9 cellular contexts compared by ENCODE assay signal in genomic region chr22:45009881-45010531, GRCh38. TPM values are rescaled to one million over a fixed set of nuclear protein-coding genes. Genes with fewer than 3 reads are reported as not detected.
DNase-seq lines count a peak whose midpoint lies in the region; ATAC-seq, FAIRE-seq and TF ChIP-seq lines count a peak whose summit lies in the region.
"Had no signal": no experiment of that assay in that cellular context is flagged by ENCODE, and none has a peak within 500 bp of the region (broad histone marks: within the 10 kb centered on the region; RNA-seq: fewer than 3 reads in every experiment).

PHF21B (minus strand) TSS chr22:45010005; CDS start chr22:45009549, 456 bp downstream.

- H3K4me2 ChIP-seq in OCI-LY7 (ENCODE audit: low read length) (peak within 1 kb of the TSS; percentile 81), mammary epithelial cell (ENCODE audit: insufficient read depth, low read depth, low read length) (peak within 1 kb of the TSS; percentile 94), keratinocyte (ENCODE audit: control insufficient read depth, extremely low read depth, insufficient read depth, low read depth, low read length) (peak within 1 kb of the TSS; percentile 82)

- no peak for ATAC-seq in HG03520 (IDR thresholded peaks at IDR 0.05; ENCODE audit: unreplicated experiment)

- no peak for FAIRE-seq in keratinocyte (lab: Jason Lieb, UNC)

- H3K4me1 ChIP-seq in OCI-LY7 (ENCODE audit: insufficient read depth, low read length, poor library complexity, severe bottlenecking), result peaks cover 7% of the 10 kb centered on the region
- H3K4me1 ChIP-seq in mammary epithelial cell (ENCODE audit: insufficient read depth, low read length), result peaks cover 13% of the 10 kb centered on the region
- H3K4me1 ChIP-seq in keratinocyte (ENCODE audit: control insufficient read depth, extremely low read depth, insufficient read depth, low read length), result peaks cover 6% of the 10 kb centered on the region

- in situ Hi-C loops in mammary epithelial cell (cut with MboI; ENCODE audit: low sequenced_read_pairs in 2 of 2), result no loop called here

- CTCF ChIA-PET in OCI-LY7 (lab: Charles Lee; ENCODE audit: unreplicated experiment), result no interaction called here
- CTCF ChIA-PET in mammary epithelial cell (lab: Charles Lee; ENCODE audit: low non-redundant PET), result no interaction called here

- H3K9me2 ChIP-seq in OCI-LY7 (ENCODE audit: insufficient read depth, low read length), result no peaks in the 10 kb centered on the region

- 2% methylated on average over 14 of the region's 80 CpGs for WGBS in mammary epithelial cell (ENCODE audit: low coverage, missing lambda C conversion rate)

- peak within 1 kb of the TSS; percentile 62 for H3K4me3 ChIP-seq in GM12875 (ENCODE audit: low read depth, low read length)
- peak within 1 kb of the TSS; percentile 90 for H3K4me3 ChIP-seq in OCI-LY7 (ENCODE audit: low read depth, low read length, poor library complexity, severe bottlenecking)
- peak within 1 kb of the TSS; percentile 49 to 59 (median 53) for H3K4me3 ChIP-seq in mammary epithelial cell (replicated peaks in 1 of 3; ENCODE audit: insufficient read depth in 1 of 3, low read depth in 2 of 3, low read length in 3 of 3)
- peak within 1 kb of the TSS; percentile 46 to 70 (median 59) for H3K4me3 ChIP-seq in keratinocyte (ENCODE audit: control insufficient read depth in 2 of 3, extremely low read depth in 1 of 3, insufficient read depth in 2 of 3, low read depth in 1 of 3, low read length in 3 of 3)

- H3K27ac ChIP-seq in OCI-LY7 (ENCODE audit: low read depth, low read length, poor library complexity, severe bottlenecking) (no peak within 1 kb of the TSS), mammary epithelial cell (ENCODE audit: insufficient read depth, low read depth, low read length) (no peak within 1 kb of the TSS), keratinocyte (ENCODE audit: control insufficient read depth, insufficient read depth, low read length) (no peak within 1 kb of the TSS)

- H3K79me2 ChIP-seq in OCI-LY7 (ENCODE audit: insufficient read depth, low read depth, low read length) (no peaks in the 10 kb centered on the region), mammary epithelial cell (ENCODE audit: insufficient read depth, low read length) (no peaks in the 10 kb centered on the region), keratinocyte (ENCODE audit: control insufficient read depth, insufficient read depth, low read length) (no peaks in the 10 kb centered on the region)

- peak; percentile 95 for DNase-seq in 8988T
- DNase-seq in OCI-LY7 (ENCODE audit: low spot score), result peak; percentile 84
- DNase-seq in mammary epithelial cell, result peak; percentile 9
- no peak for DNase-seq in keratinocyte (ENCODE audit: low read depth, low spot score)
- DNase-seq in stimulated activated CD8-positive, alpha-beta memory T cell treated with anti-CD3 and anti-CD28 coated beads, Interleukin-2, amount 100 ng/mL, for 48 hours (ENCODE audit: low read depth in 2 of 2), result peak; percentile 20 to 26
- DNase-seq in GM19240 (ENCODE audit: insufficient read length, low spot score), result no peak

- TF ChIP-seq CTCF in GM12875 (IDR thresholded peaks at IDR 0.05; ENCODE audit: borderline replicate concordance, insufficient read depth, low read depth, low read length) (no peak), OCI-LY7 (conservative IDR thresholded peaks at IDR 0.05; ENCODE audit: low read length) (0 out of 2 replicates have a peak, but pooled peaks have one; percentile 26), mammary epithelial cell (conservative IDR thresholded peaks at IDR 0.05 in 1 of 2, IDR thresholded peaks at IDR 0.05 in 1 of 2; ENCODE audit: extremely low read depth in 1 of 2, insufficient read depth in 1 of 2, low read depth in 1 of 2, low read length in 2 of 2) (no peak), keratinocyte (optimal IDR thresholded peaks at IDR 0.05 in 1 of 3, IDR thresholded peaks at IDR 0.05 in 1 of 3, conservative IDR thresholded peaks at IDR 0.05 in 1 of 3; ENCODE audit: extremely low read depth in 1 of 3, insufficient read depth in 2 of 3, low read length in 3 of 3) (no peak)

- H4K20me1 ChIP-seq in OCI-LY7 (ENCODE audit: insufficient read depth, low read length) (0 out of 2 replicates have a peak, but pooled peaks cover 3% of the 10 kb centered on the region), mammary epithelial cell (ENCODE audit: insufficient read depth, low read length) (no peaks in the 10 kb centered on the region), keratinocyte (ENCODE audit: control insufficient read depth, extremely low read depth, insufficient read depth, low read length) (no peaks in the 10 kb centered on the region)

- BruUV-seq in OCI-LY7 (replicated peaks; lab: Mats Ljungman, UMichigan) (no TSS peak), mammary epithelial cell (replicated peaks; lab: Mats Ljungman, UMichigan) (no TSS peak)

- H3K9me3 ChIP-seq in OCI-LY7 (ENCODE audit: low read length) (no peaks in the 10 kb centered on the region), mammary epithelial cell (replicated peaks; ENCODE audit: insufficient read depth, low read length) (peaks cover 7% of the 10 kb centered on the region), keratinocyte (ENCODE audit: control insufficient read depth, low read depth, low read length) (no peaks in the 10 kb centered on the region)

- H3K9me1 ChIP-seq in keratinocyte (ENCODE audit: control insufficient read depth, extremely low read depth, insufficient read depth, low read length), result no peaks in the 10 kb centered on the region

- peak within 1 kb of the TSS; percentile 13 for H3K9ac ChIP-seq in mammary epithelial cell (ENCODE audit: insufficient read depth, low read length)
- H3K9ac ChIP-seq in keratinocyte (ENCODE audit: control insufficient read depth, extremely low read depth, insufficient read depth, low read length), result peak within 1 kb of the TSS; percentile 47

- intact Hi-C loops in OCI-LY7 (cut with micrococcal nuclease; ENCODE audit: unreplicated experiment) (no loop called here), mammary epithelial cell (cut with micrococcal nuclease) (no loop called here)

- dilution Hi-C loops in mammary epithelial cell (cut with HindIII; ENCODE audit: low sequenced_read_pairs) (no loop called here), keratinocyte (cut with MboI; ENCODE audit: extremely low pct_ligation_motif_present, low sequenced_read_pairs) (no loop called here)

- H3K36me3 ChIP-seq in OCI-LY7 (ENCODE audit: insufficient read depth, low read length) (no peaks in the 10 kb centered on the region), mammary epithelial cell (ENCODE audit: insufficient read depth, low read length) (no peaks in the 10 kb centered on the region), keratinocyte (ENCODE audit: control insufficient read depth in 2 of 2, extremely low read depth in 1 of 2, insufficient read depth in 2 of 2, low read length in 2 of 2) (no peaks in the 10 kb centered on the region)

- POLR2A ChIA-PET in OCI-LY7 (lab: Charles Lee), result no interaction called here

- H3K27me3 ChIP-seq in mammary epithelial cell (ENCODE audit: insufficient read depth, low read length) (peaks cover 34% of the 10 kb centered on the region), keratinocyte (ENCODE audit: control insufficient read depth, extremely low read depth, insufficient read depth, low read length) (peaks cover 80% of the 10 kb centered on the region)

- H2AFZ ChIP-seq in OCI-LY7 (ENCODE audit: low read length), result peak within 1 kb of the TSS; percentile 79
- H2AFZ ChIP-seq in mammary epithelial cell (ENCODE audit: low read depth, low read length), result peak within 1 kb of the TSS; percentile 79
- H2AFZ ChIP-seq in keratinocyte (ENCODE audit: control insufficient read depth, low read length), result peak within 1 kb of the TSS; percentile 74

RNA-seq across cellular contexts. Expression of gene PHF21B, which starts in this region (rescaled TPM):
- 3.1 and 9.4 TPM in 2 replicates for total RNA-seq in OCI-LY7 (2014; rRNA removed; shearing (Covaris generic))
- total RNA-seq in OCI-LY7 (2022) (12.4 TPM in 2 replicates), mammary epithelial cell (under 1 TPM in 1 of 2 donors, not detected in 1; 0.26 TPM)
- polyA plus RNA-seq in mammary epithelial cell (not detected), keratinocyte (0.16 TPM in 1 of 3 replicates, not detected in the others)
- polyA minus RNA-seq in mammary epithelial cell (not detected), keratinocyte (not detected in 3 replicates)
- polyA plus RNA-seq in keratinocyte (2011; ENCODE audit: low read depth), result not detected
- polyA plus RNA-seq in keratinocyte (2011; cell fraction: cytosol; rRNA removed), result not detected in 2 replicates
- not detected in 2 replicates for polyA plus RNA-seq in keratinocyte (2011; cell fraction: nucleus; rRNA removed)
- not detected in 2 replicates for polyA plus RNA-seq in keratinocyte (2012; ENCODE audit: low replicate concordance)
- not detected for polyA minus RNA-seq in keratinocyte (2011; cell fraction: cytosol; rRNA and poly(A)+ RNA removed)
- polyA minus RNA-seq in keratinocyte (2011; cell fraction: nucleus; rRNA and poly(A)+ RNA removed), result not detected in 2 replicates
- total RNA-seq: renal cortical epithelial cell had no signal

Comparison
In these comparisons a context has a peak if more than half of its experiments do, and no peak if none do; other contexts are left out.
1. Peak in DNase-seq, H3K4me3 ChIP-seq, H3K9ac ChIP-seq and H3K4me2 ChIP-seq in mammary epithelial cell; RNA of the gene not detected or under 1 TPM.
2. DNase-seq: peak in 8988T (single experiment), OCI-LY7 (single experiment) and stimulated activated CD8-positive, alpha-beta memory T cell treated with anti-CD3 and anti-CD28 coated beads, Interleukin-2, amount 100 ng/mL, for 48 hours (2 of 2); none in keratinocyte (single experiment) and GM19240 (single experiment).
3. Peak in every context shown above with its lines, with median percentiles within 50 percentile points of each other: H3K4me3 ChIP-seq, H2AFZ ChIP-seq and H3K4me2 ChIP-seq.